In the genomic region with DNA sequence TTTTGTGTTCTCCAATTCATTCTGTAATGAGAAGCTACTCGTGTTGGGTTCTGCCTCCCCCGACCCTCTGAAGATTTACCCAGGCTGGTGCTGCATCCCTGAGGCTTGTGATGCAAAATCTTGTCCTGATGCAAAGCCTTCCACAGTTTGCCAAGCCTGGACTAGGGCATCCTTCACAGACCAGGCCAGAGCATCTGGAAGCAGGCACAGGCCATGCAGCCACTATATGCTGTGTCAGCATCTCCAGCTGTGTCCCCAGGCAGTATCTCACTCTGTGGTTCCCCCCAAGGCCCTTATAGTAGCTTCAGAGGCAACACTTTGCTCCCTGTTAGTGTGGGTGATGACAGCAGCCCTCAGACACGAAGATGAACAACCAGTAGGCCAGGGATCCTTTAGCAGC, we compare ENCODE assay signal across 22 cellular contexts.
"Had no signal": no experiment of that assay in that cellular context is flagged by ENCODE, and none has a peak within 500 bp of the region (broad histone marks: within the 10 kb centered on the region; RNA-seq: fewer than 3 reads in every experiment).

No MANE protein-coding gene starts in this region.

- H3K4me1 ChIP-seq: SJSA1 had no signal

- H3K36me3 ChIP-seq: MG63, SJSA1 had no signal

- DNase-seq: Karpas-422, KG1, MG63, NCI-H1092, NCI-H1105 treated with DMSO at 0.1 percent for 48 hours, NCI-H1436, NCI-H187, NCI-H2029, NCI-H2081 treated with DMSO at 0.1 percent for 48 hours, NCI-H2171, NCI-H226, NCI-H446, NCI-H510A, NCI-H524 treated with DMSO at 0.1 percent for 48 hours, NCI-H69, NCI-H774, Right ventricle myocardium superior, RPMI8226, SIG-M5 had no signal

- H3K27ac ChIP-seq: SJSA1, SK-N-MC had no signal

- H3K4me3 ChIP-seq: MG63, SJSA1, SK-N-MC had no signal

- H3K27me3 ChIP-seq: MG63 had no signal

- H3K9me3 ChIP-seq: MG63, SJSA1 had no signal

- FAIRE-seq: RCC 7860 had no signal
